8 cellular contexts compared by ENCODE assay signal in genomic region chr1:48697066-48697707, GRCh38.
DNase-seq lines count a peak whose midpoint lies in the region; ATAC-seq and TF ChIP-seq lines count a peak whose summit lies in the region.

No MANE protein-coding gene starts in this region.

- TF ChIP-seq POLR2A in heart left ventricle (IDR thresholded peaks at IDR 0.05) = no peak

- peak; percentile 77 to 91 (median 89) for TF ChIP-seq CTCF in heart left ventricle (IDR thresholded peaks at IDR 0.05)

- H3K36me3 ChIP-seq in heart left ventricle = no peaks in the 10 kb centered on the region

- ATAC-seq in heart left ventricle (peak in 1 of 4 donors; percentile 35), GM21423 (IDR thresholded peaks at IDR 0.05; ENCODE audit: unreplicated experiment) (no peak)

- H3K27me3 ChIP-seq in heart left ventricle = peaks cover 0 to 42% (median under 1%) of the 10 kb centered on the region in 9 donors

- WGBS in heart left ventricle, 4 donors = 20 to 24% (median 22%) methylated on average over 5 of the region's 5 CpGs

- DNase-seq in CMK (ENCODE audit: low read depth) (peak; percentile 12), GM19238 (ENCODE audit: insufficient read length, low spot score) (peak; percentile 25), HT-29 (ENCODE audit: low spot score) (peak; percentile 68), RPMI7951 (ENCODE audit: low read depth) (peak; percentile 49), heart left ventricle (peak in 4 of 5 donors; percentile 29 to 68 (median 31)), retina (peak; percentile 80)
- peak; percentile 32 for DNase-seq in activated naive CD4-positive, alpha-beta T cell treated with Interleukin-2 at 50 U/mL for 16 hours

- no peak overlapping the region for H3K4me3 ChIP-seq in heart left ventricle

- no peak overlapping the region for H3K27ac ChIP-seq in heart left ventricle

- H3K4me1 ChIP-seq in heart left ventricle = no peaks in the 10 kb centered on the region

- H3K9me3 ChIP-seq in heart left ventricle = no peaks in the 10 kb centered on the region

- intact Hi-C loops in heart left ventricle (cut with DNase I) = loop anchor here in 9 of 10 donors (2.0 to 10.0 kb wide), 6 partner anchors 118 to 592 kb away; no protein-coding TSS in a partner anchor

Comparison
In these comparisons a context has a peak if more than half of its experiments do, and no peak if none do; other contexts are left out.
1. DNase-seq: peak in every context shown above with its lines; median percentile 80 in retina; 68 in HT-29; 49 in RPMI7951; 32 in activated naive CD4-positive, alpha-beta T cell treated with Interleukin-2 at 50 U/mL for 16 hours; 31 in heart left ventricle; 25 in GM19238; 12 in CMK.